In the genomic region with DNA sequence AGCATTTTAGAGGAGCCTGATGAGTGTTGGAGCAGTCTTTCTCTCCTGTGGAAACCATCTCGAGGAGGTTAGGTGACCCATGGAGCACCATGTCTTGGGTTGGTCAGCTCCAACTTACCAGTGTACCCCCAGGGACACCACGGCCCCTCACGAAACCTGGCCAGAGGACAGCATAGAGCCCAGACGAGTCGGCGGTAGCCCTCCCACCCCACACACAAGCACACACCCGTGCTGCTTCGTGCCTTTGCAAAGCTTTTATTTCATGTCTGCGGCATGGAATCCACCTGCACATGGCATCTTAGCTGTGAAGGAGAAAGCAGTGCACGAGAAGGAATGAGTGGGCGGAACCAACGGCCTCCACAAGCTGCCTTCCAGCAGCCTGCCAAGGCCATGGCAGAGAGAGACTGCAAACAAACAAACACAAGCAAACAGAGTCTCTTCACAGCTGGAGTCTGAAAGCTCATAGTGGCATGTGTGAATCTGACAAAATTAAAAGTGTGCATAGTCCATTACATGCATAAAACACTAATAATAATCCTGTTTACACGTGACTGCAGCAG, we compare ENCODE assay signal across 23 cellular contexts. TPM values are rescaled to one million over a fixed set of nuclear protein-coding genes. Genes with fewer than 3 reads are reported as not detected.
DNase-seq lines count a peak whose midpoint lies in the region; ATAC-seq and TF ChIP-seq lines count a peak whose summit lies in the region.
"Had no signal": no experiment of that assay in that cellular context is flagged by ENCODE, and none has a peak within 500 bp of the region (broad histone marks: within the 10 kb centered on the region; RNA-seq: fewer than 3 reads in every experiment).

No MANE protein-coding gene starts in this region.

- no peak overlapping the region for H3K23ac ChIP-seq in neuronal stem cell (ENCODE audit: low read depth, low read length, poor library complexity)

- no peak overlapping the region for H2AFZ ChIP-seq in hepatocyte
- no peak overlapping the region for H2AFZ ChIP-seq in neuronal stem cell (ENCODE audit: low read length)

- TF ChIP-seq CTCF in activated B cell treated with CpG ODN at 0.5 μM for 24 hours (IDR thresholded peaks at IDR 0.05) (no peak), hepatocyte (IDR thresholded peaks at IDR 0.05; ENCODE audit: poor library complexity) (no peak)

- no peak overlapping the region for H2BK120ac ChIP-seq in neuronal stem cell (ENCODE audit: low read depth, low read length)

- peak; percentile 4 for DNase-seq in NCI-H2196 (lab: John Stamatoyannopoulos, UW; ENCODE audit: unreplicated experiment)
- no peak for DNase-seq in NCI-H2196 treated with DMSO at 0.1 percent for 48 hours (lab: John Stamatoyannopoulos, UW; ENCODE audit: unreplicated experiment)
- DNase-seq in DMS79 (lab: John Stamatoyannopoulos, UW): peak; percentile 46
- DNase-seq in activated B cell treated with CpG ODN at 0.5 μM for 24 hours: no peak
- peak; percentile 11 for DNase-seq in hepatocyte (ENCODE audit: low spot score)
- DNase-seq in neuronal stem cell (ENCODE audit: low spot score): no peak
- DNase-seq in NCI-H774 (lab: John Stamatoyannopoulos, UW): no peak
- DNase-seq: cerebellar nuclear complex; effector memory CD8-positive, alpha-beta T cell; H9; immature natural killer cell; NCI-H187 treated with DMSO at 0.1 percent for 48 hours; NCI-H748 treated with DMSO at 0.1 percent for 48 hours; nucleus accumbens; stimulated activated naive CD4-positive, alpha-beta T cell had no signal

- no peaks in the 10 kb centered on the region for H3K9me2 ChIP-seq in hepatocyte (replicated peaks; ENCODE audit: insufficient read depth)

- WGBS in hepatocyte (ENCODE audit: low lambda C conversion rate, missing lambda C conversion rate): 87% methylated on average over 13 of the region's 13 CpGs
- WGBS in neuronal stem cell (ENCODE audit: extremely low coverage in 2 of 2, insufficient read length in 2 of 2, insufficient replicate concordance in 1 of 2), 2 donors: no CpG with 5 or more reads among the region's 13 CpGs

- peaks cover 77% of the 10 kb centered on the region for H3K36me3 Mint-ChIP-seq in activated B cell treated with CpG ODN at 0.5 μM for 24 hours (ENCODE audit: low read depth)

- peak overlapping the region; percentile 88 for H3K27ac ChIP-seq in hepatocyte
- no peak overlapping the region for H3K27ac ChIP-seq in neuronal stem cell (replicated peaks; ENCODE audit: low read length)
- H3K27ac ChIP-seq: heart left ventricle, right atrium auricular region had no signal

- no peaks in the 10 kb centered on the region for H3K9me3 Mint-ChIP-seq in activated B cell treated with CpG ODN at 0.5 μM for 24 hours
- H3K9me3 Mint-ChIP-seq: activated T-cell treated with anti-CD3 and anti-CD28 coated beads, Interleukin-2, amount 50 U/mL, for 72 hours; effector memory CD8-positive, alpha-beta T cell; H9; immature natural killer cell; type B pancreatic cell had no signal

- H3K4me3 ChIP-seq in hepatocyte (no peak overlapping the region), neuronal stem cell (ENCODE audit: low read length in 2 of 2) (peak overlapping the region in 1 of 2 donors; percentile 40)
- H3K4me3 ChIP-seq: heart left ventricle, right atrium auricular region had no signal

- CTCF ChIA-PET in activated B cell treated with CpG ODN at 0.5 μM for 24 hours (lab: Charles Lee): no interaction called here

- no peak for ATAC-seq in activated B cell treated with CpG ODN at 0.5 μM for 24 hours (ENCODE audit: low read depth)
- ATAC-seq in HG03175 (IDR thresholded peaks at IDR 0.05; ENCODE audit: unreplicated experiment): no peak
- ATAC-seq: activated T-cell treated with anti-CD3 and anti-CD28 coated beads, Interleukin-2, amount 50 U/mL, for 72 hours; heart left ventricle; Panc1; SK-N-SH treated with all-trans-retinoic acid at 6 μM for 48 hours had no signal

- intact Hi-C loops in activated B cell treated with CpG ODN at 0.5 μM for 24 hours (cut with micrococcal nuclease): loop anchor here (2.0 kb wide), 1 partner anchor 61 kb away; no protein-coding TSS in a partner anchor

- no peak overlapping the region for H3K4ac ChIP-seq in neuronal stem cell (ENCODE audit: low read length)

- H3K79me2 ChIP-seq in hepatocyte: peaks cover 5% of the 10 kb centered on the region

- H3K4me3 Mint-ChIP-seq in activated B cell treated with CpG ODN at 0.5 μM for 24 hours: no peak overlapping the region
- H3K4me3 Mint-ChIP-seq: activated T-cell treated with anti-CD3 and anti-CD28 coated beads, Interleukin-2, amount 50 U/mL, for 72 hours; CD14-positive monocyte; H9; immature natural killer cell; type B pancreatic cell had no signal

- H3K27me3 Mint-ChIP-seq in activated B cell treated with CpG ODN at 0.5 μM for 24 hours: no peaks in the 10 kb centered on the region
- H3K27me3 Mint-ChIP-seq: effector memory CD8-positive, alpha-beta T cell; type B pancreatic cell had no signal

- H3K14ac ChIP-seq in neuronal stem cell (ENCODE audit: low read length): no peak overlapping the region

- H3K27ac Mint-ChIP-seq in activated B cell treated with CpG ODN at 0.5 μM for 24 hours: peak overlapping the region; percentile 46

- no peak overlapping the region for H2BK12ac ChIP-seq in neuronal stem cell (ENCODE audit: low read length)

- H3K4me2 ChIP-seq in hepatocyte (no peak overlapping the region), neuronal stem cell (ENCODE audit: insufficient read depth, low read length, poor library complexity, severe bottlenecking) (no peak overlapping the region)

- POLR2A ChIA-PET in activated B cell treated with CpG ODN at 0.5 μM for 24 hours (lab: Charles Lee): interaction anchor here (0.6 to 3.1 kb wide), 6 partner anchors 17 to 143 kb away, joined by 3 to 29 read pairs (median 5); no protein-coding TSS in a partner anchor

- no peaks in the 10 kb centered on the region for H3K4me1 Mint-ChIP-seq in activated B cell treated with CpG ODN at 0.5 μM for 24 hours

- no peak overlapping the region for H3K9ac ChIP-seq in neuronal stem cell (ENCODE audit: low read depth, low read length, poor library complexity)

- H3K79me1 ChIP-seq in neuronal stem cell (ENCODE audit: low read depth, low read length): no peaks in the 10 kb centered on the region

- peaks cover 24% of the 10 kb centered on the region for H3K4me1 ChIP-seq in hepatocyte (ENCODE audit: insufficient read depth)
- H3K4me1 ChIP-seq in neuronal stem cell (ENCODE audit: control insufficient read depth in 2 of 2, insufficient read depth in 1 of 2, low read depth in 1 of 2, low read length in 2 of 2): peaks cover 0 to 3% of the 10 kb centered on the region in 2 donors

- H2AK5ac ChIP-seq in neuronal stem cell (ENCODE audit: low read depth, low read length): no peak overlapping the region

- no peak overlapping the region for H3K18ac ChIP-seq in neuronal stem cell (ENCODE audit: low read length)

- H3K27me3 ChIP-seq in hepatocyte: no peaks in the 10 kb centered on the region
- no peaks in the 10 kb centered on the region for H3K27me3 ChIP-seq in neuronal stem cell (ENCODE audit: control insufficient read depth in 3 of 3, insufficient read depth in 3 of 3, low read depth in 1 of 3, low read length in 3 of 3)
- H3K27me3 ChIP-seq: heart left ventricle, right atrium auricular region had no signal

- H4K91ac ChIP-seq in neuronal stem cell (ENCODE audit: low read depth, low read length, poor library complexity): no peak overlapping the region

- no peaks in the 10 kb centered on the region for H4K20me1 ChIP-seq in hepatocyte (ENCODE audit: insufficient read depth, poor library complexity, severe bottlenecking)

- H3K9me3 ChIP-seq in hepatocyte (ENCODE audit: low read depth) (no peaks in the 10 kb centered on the region), neuronal stem cell (replicated peaks in 1 of 2; ENCODE audit: control insufficient read depth in 2 of 2, insufficient read depth in 1 of 2, low read depth in 1 of 2, low read length in 2 of 2) (no peaks in the 10 kb centered on the region)
- H3K9me3 ChIP-seq: heart left ventricle, right atrium auricular region had no signal

- no peak overlapping the region for H4K8ac ChIP-seq in neuronal stem cell (ENCODE audit: low read depth, low read length)

- no peak overlapping the region for H2BK15ac ChIP-seq in neuronal stem cell (ENCODE audit: low read length)

- H2BK5ac ChIP-seq in neuronal stem cell (ENCODE audit: low read length): no peak overlapping the region

- H3K36me3 ChIP-seq in hepatocyte (replicated peaks; ENCODE audit: insufficient read depth, low read depth): peaks cover 3% of the 10 kb centered on the region
- peaks cover 46 to 68% of the 10 kb centered on the region in 2 donors for H3K36me3 ChIP-seq in neuronal stem cell (replicated peaks in 1 of 2; ENCODE audit: control insufficient read depth in 2 of 2, insufficient read depth in 2 of 2, low read length in 2 of 2)

RNA-seq across cellular contexts. Expression of a gene that starts 53.6 kb away (rescaled TPM):
- total RNA-seq in activated B cell treated with CpG ODN at 0.5 μM for 24 hours (488 and 489 TPM in 2 replicates), hepatocyte (395 and 399 TPM in 2 replicates)
- polyA plus RNA-seq in hepatocyte: 616 and 623 TPM in 2 replicates
- 32.4 TPM for polyA plus RNA-seq in neuronal stem cell (2013, experiment 1 of 2)
- 32.9 TPM for polyA plus RNA-seq in neuronal stem cell (2013, experiment 2 of 2)

Comparison
In these comparisons a context has a peak if more than half of its experiments do, and no peak if none do; other contexts are left out.
1. DNase-seq: peak in NCI-H2196 (single experiment), DMS79 (single experiment) and hepatocyte (single experiment); none in NCI-H2196 treated with DMSO at 0.1 percent for 48 hours (single experiment), activated B cell treated with CpG ODN at 0.5 μM for 24 hours (single experiment), neuronal stem cell (single experiment) and NCI-H774 (single experiment).